In genomic region chr15:89874926-89875564, GRCh38 we compare ENCODE assay signal across 9 cellular contexts. TPM values are rescaled to one million over a fixed set of nuclear protein-coding genes. Genes with fewer than 3 reads are reported as not detected.
DNase-seq lines count a peak whose midpoint lies in the region; ATAC-seq and TF ChIP-seq lines count a peak whose summit lies in the region.
"Had no signal": no experiment of that assay in that cellular context is flagged by ENCODE, and none has a peak within 500 bp of the region (broad histone marks: within the 10 kb centered on the region; RNA-seq: fewer than 3 reads in every experiment).

No MANE protein-coding gene starts in this region.

- peaks cover 33% of the 10 kb centered on the region for H3K36me3 Mint-ChIP-seq in activated T-helper 2 cell treated with anti-CD3 and anti-CD28 coated beads, Interferon-gamma antibody, Interleukin-2, Interleukin-4, amounts not matched to agents 10 μg/mL and 5 μg/mL and 100 μg/mL, durations not matched to agents 14 hours and 24 hours and 36 hours (ENCODE audit: low read depth)

- no peaks in the 10 kb centered on the region for H3K27me3 Mint-ChIP-seq in activated T-helper 2 cell treated with anti-CD3 and anti-CD28 coated beads, Interferon-gamma antibody, Interleukin-2, Interleukin-4, amounts not matched to agents 10 μg/mL and 5 μg/mL and 100 μg/mL, durations not matched to agents 14 hours and 24 hours and 36 hours (ENCODE audit: low read depth)

- H3K9me3 Mint-ChIP-seq in activated T-helper 2 cell treated with anti-CD3 and anti-CD28 coated beads, Interferon-gamma antibody, Interleukin-2, Interleukin-4, amounts not matched to agents 10 μg/mL and 5 μg/mL and 100 μg/mL, durations not matched to agents 14 hours and 24 hours and 36 hours, result no peaks in the 10 kb centered on the region

- peaks cover 39% of the 10 kb centered on the region for H3K36me3 ChIP-seq in thoracic aorta

- peaks cover 4% of the 10 kb centered on the region for H3K4me1 Mint-ChIP-seq in activated T-helper 2 cell treated with anti-CD3 and anti-CD28 coated beads, Interferon-gamma antibody, Interleukin-2, Interleukin-4, amounts not matched to agents 10 μg/mL and 5 μg/mL and 100 μg/mL, durations not matched to agents 14 hours and 24 hours and 36 hours (ENCODE audit: low read depth)

- TF ChIP-seq CTCF in LNCAP (IDR thresholded peaks at IDR 0.05) (peak; percentile 98), fibroblast of villous mesenchyme (IDR thresholded peaks at IDR 0.05; ENCODE audit: insufficient read depth, low read depth, low read length) (peak; percentile 97), omental fat pad (IDR thresholded peaks at IDR 0.05) (peak in 2 of 3 donors; percentile 22 to 48), thoracic aorta (IDR thresholded peaks at IDR 0.05) (peak; percentile 91)

- no peaks in the 10 kb centered on the region for H3K27me3 ChIP-seq in thoracic aorta (replicated peaks; ENCODE audit: insufficient read depth)

- no peak overlapping the region for H3K4me3 ChIP-seq in fibroblast of villous mesenchyme (ENCODE audit: low read depth, low read length)
- H3K4me3 ChIP-seq in thoracic aorta, result no peak overlapping the region

- no peak overlapping the region for H3K27ac Mint-ChIP-seq in activated T-helper 2 cell treated with anti-CD3 and anti-CD28 coated beads, Interferon-gamma antibody, Interleukin-2, Interleukin-4, amounts not matched to agents 10 μg/mL and 5 μg/mL and 100 μg/mL, durations not matched to agents 14 hours and 24 hours and 36 hours

- ATAC-seq in GM21381 (IDR thresholded peaks at IDR 0.05; ENCODE audit: unreplicated experiment), result peak; percentile 84
- peak; percentile 89 for ATAC-seq in omental fat pad (ENCODE audit: low FRiP score)
- no peak for ATAC-seq in thoracic aorta (ENCODE audit: insufficient number of reproducible peaks, low FRiP score, low read depth)

- H3K27ac ChIP-seq in thoracic aorta, result no peak overlapping the region

- H3K4me3 Mint-ChIP-seq in activated T-helper 2 cell treated with anti-CD3 and anti-CD28 coated beads, Interferon-gamma antibody, Interleukin-2, Interleukin-4, amounts not matched to agents 10 μg/mL and 5 μg/mL and 100 μg/mL, durations not matched to agents 14 hours and 24 hours and 36 hours (ENCODE audit: low read depth), result no peak overlapping the region

- DNase-seq in COR-L47 (lab: John Stamatoyannopoulos, UW), result peak; percentile 64
- peak; percentile 36 to 69 for DNase-seq in SHP77 (lab: John Stamatoyannopoulos, UW)
- DNase-seq in activated T-helper 2 cell treated with anti-CD3 and anti-CD28 coated beads, Interferon-gamma antibody, Interleukin-2, Interleukin-4, amounts not matched to agents 10 μg/mL and 5 μg/mL and 100 μg/mL, durations not matched to agents 14 hours and 24 hours and 36 hours (ENCODE audit: low spot score), result peak; percentile 69
- DNase-seq in fibroblast of villous mesenchyme (ENCODE audit: low read depth), result peak; percentile 72
- peak; percentile 77 for DNase-seq in omental fat pad (ENCODE audit: low spot score)
- DNase-seq in thoracic aorta (ENCODE audit: low spot score), result peak; percentile 26

- H3K4me1 ChIP-seq in thoracic aorta (ENCODE audit: control insufficient read depth in 1 of 2, low read depth in 2 of 2), result no peaks in the 10 kb centered on the region

- no peaks in the 10 kb centered on the region for H3K9me3 ChIP-seq in thoracic aorta

- intact Hi-C loops in activated T-helper 2 cell treated with anti-CD3 and anti-CD28 coated beads, Interferon-gamma antibody, Interleukin-2, Interleukin-4, amounts not matched to agents 10 μg/mL and 5 μg/mL and 100 μg/mL, durations not matched to agents 14 hours and 24 hours and 36 hours (cut with micrococcal nuclease), result loop anchor here (1.0 to 2.0 kb wide), 2 partner anchors 115 to 134 kb away; no protein-coding TSS in a partner anchor

RNA-seq across cellular contexts. Expression of gene AP3S2, which starts 18.7 kb away (rescaled TPM):
- 20.6 and 24.6 TPM in 2 replicates for total RNA-seq in activated T-helper 2 cell treated with anti-CD3 and anti-CD28 coated beads, Interferon-gamma antibody, Interleukin-2, Interleukin-4, amounts not matched to agents 10 μg/mL and 5 μg/mL and 100 μg/mL, durations not matched to agents 14 hours and 24 hours and 36 hours
- total RNA-seq in fibroblast of villous mesenchyme, result 49.6 and 73.0 TPM in 2 replicates
- 10 to 100 TPM; 37.3 to 73.8 (median 56.2) TPM for total RNA-seq in omental fat pad
- total RNA-seq in thoracic aorta, result 10 to 100 TPM; 41.8 to 50.6 TPM

RNA-seq across cellular contexts. Expression of gene ARPIN, which starts 37.7 kb away (rescaled TPM):
- not detected in 2 replicates for total RNA-seq in activated T-helper 2 cell treated with anti-CD3 and anti-CD28 coated beads, Interferon-gamma antibody, Interleukin-2, Interleukin-4, amounts not matched to agents 10 μg/mL and 5 μg/mL and 100 μg/mL, durations not matched to agents 14 hours and 24 hours and 36 hours
- 10.8 and 16.1 TPM in 2 replicates for total RNA-seq in fibroblast of villous mesenchyme
- total RNA-seq in omental fat pad, result 10 to 100 TPM; 12.3 to 19.9 (median 17.4) TPM
- total RNA-seq in thoracic aorta, result 10 to 100 TPM; 19.5 to 21.4 TPM
- total RNA-seq: T-helper 1 cell treated with Interleukin-12 subunit alpha and Interleukin-12 subunit beta and Interleukin-4 antibody, amounts not matched to agents 30 ng/mL and 1 ng/mL, for 36 hours had no signal

Comparison
In these comparisons a context has a peak if more than half of its experiments do, and no peak if none do; other contexts are left out.
1. DNase-seq: peak in every context shown above with its lines; median percentile 77 in omental fat pad; 72 in fibroblast of villous mesenchyme; 69 in activated T-helper 2 cell treated with anti-CD3 and anti-CD28 coated beads, Interferon-gamma antibody, Interleukin-2, Interleukin-4, amounts not matched to agents 10 μg/mL and 5 μg/mL and 100 μg/mL, durations not matched to agents 14 hours and 24 hours and 36 hours; 64 in COR-L47; 52 in SHP77; 26 in thoracic aorta.
2. CTCF ChIP-seq: peak in every context shown above with its lines; median percentile 98 in LNCAP; 97 in fibroblast of villous mesenchyme; 91 in thoracic aorta; 35 in omental fat pad.
3. RNA of gene ARPIN, which starts 37.7 kb away (total RNA-seq): 19.5 to 21.4 TPM in thoracic aorta, 12.3 to 19.9 TPM in omental fat pad and 10.8 to 16.1 TPM in fibroblast of villous mesenchyme; not detected in activated T-helper 2 cell treated with anti-CD3 and anti-CD28 coated beads, Interferon-gamma antibody, Interleukin-2, Interleukin-4, amounts not matched to agents 10 μg/mL and 5 μg/mL and 100 μg/mL, durations not matched to agents 14 hours and 24 hours and 36 hours; every median in the first group is over 10 times any median in the second.